23 cellular contexts compared by ENCODE assay signal in the genomic region with DNA sequence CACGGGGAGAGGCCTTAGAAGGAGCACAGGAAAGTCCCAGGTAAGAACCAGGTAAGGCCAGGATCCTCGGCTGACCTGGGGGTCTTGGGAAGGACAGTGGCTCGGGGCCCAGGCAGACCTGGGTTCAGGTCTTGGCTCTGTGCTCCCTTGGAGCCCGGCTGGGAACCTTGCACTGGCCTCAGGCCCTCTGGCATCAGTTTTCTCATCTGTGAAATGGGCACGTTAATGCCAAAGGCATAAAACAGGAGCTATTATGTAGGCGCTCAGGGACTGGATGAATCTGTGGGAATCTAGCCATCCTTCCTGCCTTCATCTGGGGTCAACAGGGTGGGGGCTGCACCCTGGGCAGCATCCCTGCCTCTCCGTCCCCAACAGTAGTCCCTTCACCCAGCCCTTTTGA. TPM values are rescaled to one million over a fixed set of nuclear protein-coding genes. Genes with fewer than 3 reads are reported as not detected.
DNase-seq lines count a peak whose midpoint lies in the region; ATAC-seq, FAIRE-seq and TF ChIP-seq lines count a peak whose summit lies in the region.
"Had no signal": no experiment of that assay in that cellular context is flagged by ENCODE, and none has a peak within 500 bp of the region (broad histone marks: within the 10 kb centered on the region; RNA-seq: fewer than 3 reads in every experiment).

No MANE protein-coding gene starts in this region.

- in situ Hi-C loops in HepG2 (cut with HindIII; ENCODE audit: extremely low pct_ligation_motif_present, low pct_unique_long_range_greater_than_20kb) = no loop called here

- no peaks in the 10 kb centered on the region for H4K20me1 ChIP-seq in HepG2 (ENCODE audit: insufficient read depth, low read length)
- H4K20me1 ChIP-seq: BLaER1 treated with 17β-estradiol and CSF1 and Interleukin-3, amounts not matched to agents 10 nM and 100 nM had no signal

- no peak overlapping the region for H2AFZ ChIP-seq in HepG2 (ENCODE audit: low read length)
- H2AFZ ChIP-seq: GM23338 had no signal

- no peak for TF ChIP-seq CTCF in HepG2 (CRISPR knock-in tag; IDR thresholded peaks at IDR 0.05)
- TF ChIP-seq CTCF in right lobe of liver (IDR thresholded peaks at IDR 0.05) = no peak
- TF ChIP-seq CTCF in gastroesophageal sphincter (IDR thresholded peaks at IDR 0.05) = no peak
- TF ChIP-seq CTCF in pancreas (IDR thresholded peaks at IDR 0.05) = no peak

- no TSS peak for BruUV-seq in HepG2 (replicated peaks; lab: Mats Ljungman, UMichigan)

- no peak for TF ChIP-seq EP300 in HepG2 (IDR thresholded peaks at IDR 0.05; ENCODE audit: low read depth in 2 of 2, low read length in 2 of 2)
- no peak for TF ChIP-seq EP300 in HepG2 (CRISPR knock-in tag; IDR thresholded peaks at IDR 0.05; ENCODE audit: borderline replicate concordance)
- TF ChIP-seq EP300 in gastroesophageal sphincter (IDR thresholded peaks at IDR 0.05) = no peak

- no peak overlapping the region for H3K4me3 Mint-ChIP-seq in CD4-positive, alpha-beta memory T cell
- H3K4me3 Mint-ChIP-seq: CD14-positive monocyte; CD4-positive, alpha-beta T cell; GM23338; H9; HFFc6 had no signal

- ATAC-seq in HepG2 = no peak
- no peak for ATAC-seq in right lobe of liver
- ATAC-seq in gastroesophageal sphincter = no peak
- no peak for ATAC-seq in pancreas
- ATAC-seq: GM23338 had no signal

- H3K36me3 ChIP-seq in HepG2 (replicated peaks in 1 of 2; ENCODE audit: control insufficient read depth in 1 of 2, insufficient read depth in 2 of 2, low read length in 2 of 2) = no peaks in the 10 kb centered on the region
- H3K36me3 ChIP-seq in right lobe of liver = no peaks in the 10 kb centered on the region
- no peaks in the 10 kb centered on the region for H3K36me3 ChIP-seq in gastroesophageal sphincter
- no peaks in the 10 kb centered on the region for H3K36me3 ChIP-seq in pancreas
- H3K36me3 ChIP-seq in CD4-positive, alpha-beta memory T cell (ENCODE audit: insufficient read depth, low read length) = no peaks in the 10 kb centered on the region
- H3K36me3 ChIP-seq: BE2C; BLaER1 treated with 17β-estradiol and CSF1 and Interleukin-3, amounts not matched to agents 10 nM and 100 nM had no signal

- no peaks in the 10 kb centered on the region for H3K9me3 Mint-ChIP-seq in CD4-positive, alpha-beta memory T cell
- H3K9me3 Mint-ChIP-seq: CD4-positive, alpha-beta T cell; GM23338; H9; HFFc6 had no signal

- H3K27me3 ChIP-seq in HepG2 (ENCODE audit: control insufficient read depth in 1 of 2, insufficient read depth in 2 of 2, low read length in 2 of 2) = peaks cover 3 to 10% of the 10 kb centered on the region in 2 experiments; a peak in 4 of 5 replicates
- no peaks in the 10 kb centered on the region for H3K27me3 ChIP-seq in right lobe of liver
- H3K27me3 ChIP-seq in gastroesophageal sphincter = no peaks in the 10 kb centered on the region
- no peaks in the 10 kb centered on the region for H3K27me3 ChIP-seq in pancreas
- no peaks in the 10 kb centered on the region for H3K27me3 ChIP-seq in CD4-positive, alpha-beta memory T cell (ENCODE audit: insufficient read depth, low read length)
- H3K27me3 ChIP-seq: BE2C; BLaER1 treated with 17β-estradiol and CSF1 and Interleukin-3, amounts not matched to agents 10 nM and 100 nM had no signal

- no peak overlapping the region for H3K27ac Mint-ChIP-seq in CD4-positive, alpha-beta memory T cell
- H3K27ac Mint-ChIP-seq: CD4-positive, alpha-beta T cell; GM23338; H9; HFFc6 had no signal

- H3K4me1 Mint-ChIP-seq in CD4-positive, alpha-beta memory T cell = no peaks in the 10 kb centered on the region
- H3K4me1 Mint-ChIP-seq: CD14-positive monocyte, GM23338 had no signal

- H3K27me3 Mint-ChIP-seq in CD4-positive, alpha-beta memory T cell = peaks cover 6% of the 10 kb centered on the region in 2 donors
- H3K27me3 Mint-ChIP-seq: CD4-positive, alpha-beta T cell had no signal

- H3K4me3 ChIP-seq in HepG2 (replicated peaks in 1 of 3; ENCODE audit: insufficient read depth in 1 of 3, low read depth in 2 of 3, low read length in 3 of 3) = no peak overlapping the region
- H3K4me3 ChIP-seq in right lobe of liver = no peak overlapping the region
- no peak overlapping the region for H3K4me3 ChIP-seq in gastroesophageal sphincter
- H3K4me3 ChIP-seq in pancreas = no peak overlapping the region
- no peak overlapping the region for H3K4me3 ChIP-seq in CD4-positive, alpha-beta memory T cell (ENCODE audit: low read length in 2 of 2)
- H3K4me3 ChIP-seq: A549; BLaER1 treated with 17β-estradiol and CSF1 and Interleukin-3, amounts not matched to agents 10 nM and 100 nM; GM23338 had no signal

- POLR2A ChIA-PET in HepG2 (lab: Yijun Ruan, JAX) = no interaction called here
- POLR2A ChIA-PET in CD4-positive, alpha-beta memory T cell (lab: Charles Lee; ENCODE audit: partially characterized antibody) = no interaction called here

- WGBS in HepG2 (ENCODE audit: low lambda C conversion rate) = 96% methylated on average over 3 of the region's 7 CpGs
- 75% methylated on average over 4 of the region's 7 CpGs for WGBS in right lobe of liver (ENCODE audit: insufficient coverage, low coverage, low lambda C conversion rate, missing lambda C conversion rate)
- 79% methylated on average over 3 of the region's 7 CpGs; no CpG with 5 or more reads in 1 of the 2 donors for WGBS in gastroesophageal sphincter (ENCODE audit: low coverage in 1 of 2), 2 donors
- 69 to 75% methylated on average over 7 of the region's 7 CpGs for WGBS in pancreas, 2 donors

- TF ChIP-seq RAD21 in HepG2 (CRISPR knock-in tag; IDR thresholded peaks at IDR 0.05) = no peak

- FAIRE-seq in HepG2 (lab: Jason Lieb, UNC) (no peak), pancreas (lab: Jason Lieb, UNC) (no peak)
- FAIRE-seq: A549, GM12891, GM18507 had no signal

- no peaks in the 10 kb centered on the region for H3K79me2 ChIP-seq in HepG2 (ENCODE audit: insufficient read depth, low read length)

- CTCF ChIA-PET in HepG2 (lab: Yijun Ruan, JAX; ENCODE audit: low intra/inter-chr PET ratio, low total read pairs) = no interaction called here
- CTCF ChIA-PET in CD4-positive, alpha-beta memory T cell (lab: Charles Lee; ENCODE audit: partially characterized antibody) = no interaction called here

- H3K9me3 ChIP-seq in HepG2 (ENCODE audit: low read length) (no peaks in the 10 kb centered on the region), right lobe of liver (no peaks in the 10 kb centered on the region), gastroesophageal sphincter (no peaks in the 10 kb centered on the region), pancreas (no peaks in the 10 kb centered on the region)
- no peaks in the 10 kb centered on the region for H3K9me3 ChIP-seq in CD4-positive, alpha-beta memory T cell (ENCODE audit: control insufficient read depth in 1 of 2, low read length in 2 of 2)
- H3K9me3 ChIP-seq: A549; BE2C; BLaER1 treated with 17β-estradiol and CSF1 and Interleukin-3, amounts not matched to agents 10 nM and 100 nM had no signal

- H3K36me3 Mint-ChIP-seq in CD4-positive, alpha-beta memory T cell = no peaks in the 10 kb centered on the region
- H3K36me3 Mint-ChIP-seq: CD14-positive monocyte had no signal

- peaks cover 19% of the 10 kb centered on the region for H3K4me1 ChIP-seq in HepG2 (ENCODE audit: insufficient read depth, low read length)
- H3K4me1 ChIP-seq in right lobe of liver = no peaks in the 10 kb centered on the region
- H3K4me1 ChIP-seq in gastroesophageal sphincter = peaks cover 0 to 38% (median 9%) of the 10 kb centered on the region in 3 donors
- peaks cover 0 to 6% (median 3%) of the 10 kb centered on the region in 3 donors for H3K4me1 ChIP-seq in pancreas
- no peaks in the 10 kb centered on the region for H3K4me1 ChIP-seq in CD4-positive, alpha-beta memory T cell (ENCODE audit: insufficient read depth, low read length)
- H3K4me1 ChIP-seq: A549 had no signal

- TF ChIP-seq POLR2A in HepG2 (IDR thresholded peaks at IDR 0.05; ENCODE audit: insufficient read depth in 1 of 2, low read depth in 2 of 2, low read length in 2 of 2) = no peak
- no peak for TF ChIP-seq POLR2A in right lobe of liver (IDR thresholded peaks at IDR 0.05)
- TF ChIP-seq POLR2A in gastroesophageal sphincter (IDR thresholded peaks at IDR 0.05) = no peak

- DNase-seq in HepG2 (ENCODE audit: low spot score) (no peak), right lobe of liver (no peak), pancreas (peak in 1 of 6 donors; percentile 56), T-helper 1 cell (no peak), MV-4-11 (lab: John Stamatoyannopoulos, UW) (no peak)
- no peak for DNase-seq in CD4-positive, alpha-beta memory T cell
- DNase-seq: 8988T; ACHN; AML-193; Calu3; CD4-positive, alpha-beta T cell; COR-L47; GF-D8; H9; HFFc6 had no signal

- no peak overlapping the region for H3K4me2 ChIP-seq in HepG2 (ENCODE audit: low read depth, low read length)
- H3K4me2 ChIP-seq: A549; BLaER1 treated with 17β-estradiol and CSF1 and Interleukin-3, amounts not matched to agents 10 nM and 100 nM; GM23338 had no signal

- intact Hi-C loops in HepG2 (cut with micrococcal nuclease; ENCODE audit: unreplicated experiment) (no loop called here), right lobe of liver (cut with DNase I) (no loop called here), pancreas (cut with DNase I) (no loop called here)
- intact Hi-C loops in CD4-positive, alpha-beta memory T cell (cut with micrococcal nuclease) = no loop called here

- no peak overlapping the region for H3K27ac ChIP-seq in HepG2 (ENCODE audit: extremely low read length, insufficient read depth, low read length)
- H3K27ac ChIP-seq in right lobe of liver = no peak overlapping the region
- peak overlapping the region in 3 of 4 donors; percentile 58 to 80 (median 72) for H3K27ac ChIP-seq in gastroesophageal sphincter
- H3K27ac ChIP-seq in pancreas = peak overlapping the region; percentile 40 to 73 (median 62)
- no peak overlapping the region for H3K27ac ChIP-seq in CD4-positive, alpha-beta memory T cell (ENCODE audit: low read depth, low read length)
- H3K27ac ChIP-seq: A549; BLaER1 treated with 17β-estradiol and CSF1 and Interleukin-3, amounts not matched to agents 10 nM and 100 nM had no signal

- no peak overlapping the region for H3K9ac ChIP-seq in HepG2 (ENCODE audit: insufficient read depth, low read depth, low read length)
- H3K9ac ChIP-seq: BLaER1 treated with 17β-estradiol and CSF1 and Interleukin-3, amounts not matched to agents 10 nM and 100 nM had no signal

RNA-seq across cellular contexts. Expression of gene SLC29A4, which starts 8.3 kb away (rescaled TPM):
- total RNA-seq in HepG2 (2016; rRNA removed; fragmentation: Illumina TruSeq; extraction: Trizol) (21.2 and 31.7 TPM in 2 replicates), right lobe of liver (1 to 10 TPM; 1.5 to 7.7 (median 3.9) TPM), gastroesophageal sphincter (1 to 10 TPM; 1.1 to 4.7 (median 2.4) TPM), pancreas (10 to 100 TPM in 4 of 6 donors, 1 to 10 TPM in 2; 6.6 to 15.7 (median 12.7) TPM)
- 33.8 and 34.7 TPM in 2 replicates for total RNA-seq in HepG2 (2016; cell fraction: cytosol; rRNA removed; fragmentation: Illumina TruSeq; extraction: Trizol; ENCODE audit: low read depth)
- total RNA-seq in HepG2 (2016; cell fraction: insoluble cytoplasmic fraction; rRNA removed; fragmentation: Illumina TruSeq; extraction: Trizol) = 18.9 and 30.5 TPM in 2 replicates
- total RNA-seq in HepG2 (2016; cell fraction: membrane; rRNA removed; fragmentation: Illumina TruSeq; extraction: Trizol) = 76.3 and 81.9 TPM in 2 replicates
- total RNA-seq in HepG2 (2016; cell fraction: nucleus; rRNA removed; fragmentation: Illumina TruSeq; extraction: Trizol) = 18.2 and 22.5 TPM in 2 replicates
- polyA plus RNA-seq in HepG2 (2011; rRNA removed) (29.7 and 53.0 TPM in 2 replicates), pancreas (10 to 100 TPM; 45.5 to 74.9 TPM)
- 23.1 and 35.9 TPM in 2 replicates for polyA plus RNA-seq in HepG2 (2011; cell fraction: cytosol; rRNA removed)
- polyA plus RNA-seq in HepG2 (2011; cell fraction: nucleus; rRNA removed) = 110 and 117 TPM in 2 replicates
- 21.6 and 26.5 TPM in 2 replicates for polyA plus RNA-seq in HepG2 (2012)
- 78.6 and 80.2 TPM in 2 replicates for polyA plus RNA-seq in HepG2 (2016; cell fraction: cytosol; fragmentation: Illumina TruSeq; extraction: Trizol; ENCODE audit: low read depth)
- polyA plus RNA-seq in HepG2 (2016; cell fraction: insoluble cytoplasmic fraction; fragmentation: Illumina TruSeq; extraction: Trizol; ENCODE audit: low read depth) = 31.0 and 42.3 TPM in 2 replicates
- 113 and 128 TPM in 2 replicates for polyA plus RNA-seq in HepG2 (2016; cell fraction: membrane; fragmentation: Illumina TruSeq; extraction: Trizol; ENCODE audit: low read depth)
- polyA plus RNA-seq in HepG2 (2016; cell fraction: nucleus; fragmentation: Illumina TruSeq; extraction: Trizol; ENCODE audit: insufficient read depth, low read depth) = 57.1 and 65.3 TPM in 2 replicates
- polyA minus RNA-seq in HepG2 (2011; rRNA and poly(A)+ RNA removed; ENCODE audit: low replicate concordance) = 1.5 and 136 TPM in 2 replicates
- polyA minus RNA-seq in HepG2 (2011; cell fraction: cytosol; rRNA and poly(A)+ RNA removed) = 23.7 and 26.6 TPM in 2 replicates
- polyA minus RNA-seq in HepG2 (2011; cell fraction: nucleus; rRNA and poly(A)+ RNA removed) = 20.0 and 25.2 TPM in 2 replicates
- under 1 TPM; 0.36 to 0.76 TPM for total RNA-seq in CD4-positive, alpha-beta memory T cell
- polyA plus RNA-seq in CD4-positive, alpha-beta memory T cell = under 1 TPM; 0.50 to 0.82 TPM

Comparison
In these comparisons a context has a peak if more than half of its experiments do, and no peak if none do; other contexts are left out.
1. H3K27ac ChIP-seq: peak in gastroesophageal sphincter (3 of 4) and pancreas (4 of 4); none in HepG2 (single experiment), right lobe of liver (0 of 3) and CD4-positive, alpha-beta memory T cell (single experiment).